Comparison of ENCODE assay signal across 24 cellular contexts in the genomic region with DNA sequence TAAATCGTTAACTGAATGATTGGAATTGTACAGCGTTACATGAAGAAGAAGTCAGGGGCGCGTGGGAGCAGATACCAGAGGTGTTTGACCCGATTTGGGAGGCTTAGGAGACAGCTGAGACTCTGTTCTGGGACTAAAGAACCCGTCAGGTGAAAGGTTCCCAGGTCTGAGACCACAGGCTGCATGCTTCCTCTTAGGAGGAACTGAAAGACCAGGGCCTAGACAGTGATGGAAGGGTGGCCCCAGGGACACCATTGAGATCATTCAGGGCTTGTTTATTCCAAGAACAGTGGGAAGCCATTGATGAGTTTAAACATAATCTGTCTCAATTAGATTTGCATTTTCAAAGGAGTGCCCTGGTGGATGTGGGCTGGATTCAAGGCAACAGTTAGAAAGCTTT. TPM values are rescaled to one million over a fixed set of nuclear protein-coding genes. Genes with fewer than 3 reads are reported as not detected.
DNase-seq lines count a peak whose midpoint lies in the region; FAIRE-seq and TF ChIP-seq lines count a peak whose summit lies in the region.
"Had no signal": no experiment of that assay in that cellular context is flagged by ENCODE, and none has a peak within 500 bp of the region (broad histone marks: within the 10 kb centered on the region; RNA-seq: fewer than 3 reads in every experiment).

No MANE protein-coding gene starts in this region.

- no peaks in the 10 kb centered on the region for H3K9me3 ChIP-seq in endodermal cell (ENCODE audit: control insufficient read depth, low read length)
- H3K9me3 ChIP-seq: A549, Caco-2, SK-N-SH had no signal

- in situ Hi-C loops in GM13976 (cut with MboI; ENCODE audit: low sequenced_read_pairs, unreplicated experiment), result no loop called here

- H3K9ac ChIP-seq in endodermal cell (ENCODE audit: extremely low read depth, low read length, poor library complexity, severe bottlenecking), result no peak overlapping the region
- H3K9ac ChIP-seq: SK-N-SH had no signal

- POLR2A ChIA-PET in GM10248 (lab: Yijun Ruan, JAX), result no interaction called here

- H3K27me3 Mint-ChIP-seq in endodermal cell (ENCODE audit: insufficient read depth) (peaks cover 11% of the 10 kb centered on the region), osteocyte (ENCODE audit: unreplicated experiment) (peaks cover 60% of the 10 kb centered on the region)

- no peaks in the 10 kb centered on the region for H3K36me3 ChIP-seq in endodermal cell (ENCODE audit: control insufficient read depth, insufficient read depth, low read length)

- H3K27me3 ChIP-seq in endodermal cell (ENCODE audit: control insufficient read depth, insufficient read depth, low read length, poor library complexity, severe bottlenecking), result no peaks in the 10 kb centered on the region

- DNase-seq in GM13976 (ENCODE audit: low spot score), result peak; percentile 38
- peak; percentile 16 for DNase-seq in NCI-H146 treated with DMSO at 0.1 percent for 48 hours (lab: John Stamatoyannopoulos, UW; ENCODE audit: unreplicated experiment)
- peak; percentile 59 for DNase-seq in endodermal cell
- peak; percentile 25 for DNase-seq in osteocyte (ENCODE audit: extremely low spot score, unreplicated experiment)
- no peak for DNase-seq in GM10248 (ENCODE audit: extremely low spot score)
- DNase-seq in coronary artery (ENCODE audit: low spot score), result no peak
- DNase-seq in GM19239 (ENCODE audit: insufficient read length, low spot score), result no peak
- DNase-seq: Caco-2; CD4-positive, alpha-beta T cell; DMS153; KG1; NCI-H1417 treated with DMSO at 0.1 percent for 48 hours; NCI-H2029; NCI-H2171; NCI-H446; NK-92 treated with Interleukin-12 subunit alpha and Interleukin-12 subunit beta, amount 100 ng/mL, for 24 hours; SHP77; SK-N-SH; T-cell had no signal

- H3K4me1 ChIP-seq in endodermal cell (ENCODE audit: control insufficient read depth, insufficient read depth, low read length), result no peaks in the 10 kb centered on the region
- H3K4me1 ChIP-seq: A549, Caco-2 had no signal

- 76 to 80% methylated on average over 6 of the region's 6 CpGs for whole genome bisulfite sequencing in endodermal cell (ENCODE audit: insufficient coverage in 1 of 2, insufficient read length in 1 of 2), 2 experiments

- H3K4me3 ChIP-seq in endodermal cell (ENCODE audit: low read length), result no peak overlapping the region
- no peak overlapping the region for H3K4me3 ChIP-seq in coronary artery
- H3K4me3 ChIP-seq: A549 had no signal

- H3K27ac ChIP-seq in endodermal cell (ENCODE audit: low read depth, low read length), result no peak overlapping the region
- H3K27ac ChIP-seq in coronary artery, result no peak overlapping the region
- H3K27ac ChIP-seq: A549 had no signal

- no peaks in the 10 kb centered on the region for H3K36me3 Mint-ChIP-seq in endodermal cell (ENCODE audit: low read depth)
- H3K36me3 Mint-ChIP-seq in osteocyte (ENCODE audit: unreplicated experiment), result no peaks in the 10 kb centered on the region
- H3K36me3 Mint-ChIP-seq: T-cell had no signal

- CTCF ChIA-PET in GM10248 (lab: Yijun Ruan, JAX), result interaction anchor here (1.1 kb wide), 1 partner anchor 98 kb away, joined by 3 read pairs; no protein-coding TSS in a partner anchor

- TF ChIP-seq CTCF in GM13976 (IDR thresholded peaks at IDR 0.05; ENCODE audit: borderline replicate concordance, control extremely low read depth, extremely low read depth, insufficient read depth, missing control alignments) (no peak), endodermal cell (conservative IDR thresholded peaks at IDR 0.05) (no peak), osteocyte (IDR thresholded peaks at IDR 0.05) (no peak), GM10248 (IDR thresholded peaks at IDR 0.05; ENCODE audit: control extremely low read depth, extremely low read depth, low read depth, missing control alignments) (no peak), coronary artery (IDR thresholded peaks at IDR 0.05) (no peak)

- H3K27ac Mint-ChIP-seq in endodermal cell (no peak overlapping the region), osteocyte (ENCODE audit: unreplicated experiment) (no peak overlapping the region)
- H3K27ac Mint-ChIP-seq: CD4-positive, alpha-beta T cell; T-cell had no signal

- no peak for FAIRE-seq in GM19239 (lab: Jason Lieb, UNC)
- FAIRE-seq: A549, RCC 7860 had no signal

- H3K4me3 Mint-ChIP-seq in endodermal cell (no peak overlapping the region), osteocyte (ENCODE audit: unreplicated experiment) (no peak overlapping the region)
- H3K4me3 Mint-ChIP-seq: CD4-positive, alpha-beta T cell; T-cell had no signal

- H3K9me3 Mint-ChIP-seq in endodermal cell (peaks cover 2% of the 10 kb centered on the region), osteocyte (ENCODE audit: unreplicated experiment) (no peaks in the 10 kb centered on the region)
- H3K9me3 Mint-ChIP-seq: CD4-positive, alpha-beta T cell; T-cell had no signal

- H3K4me1 Mint-ChIP-seq in endodermal cell (no peaks in the 10 kb centered on the region), osteocyte (ENCODE audit: unreplicated experiment) (no peaks in the 10 kb centered on the region)
- H3K4me1 Mint-ChIP-seq: T-cell had no signal

RNA-seq across cellular contexts. Expression of a gene that starts 0.9 kb away (rescaled TPM):
- not detected for total RNA-seq in endodermal cell
- polyA plus RNA-seq in endodermal cell (2013, experiment 1 of 2), result not detected
- not detected for polyA plus RNA-seq in endodermal cell (2013, experiment 2 of 2)
- total RNA-seq in osteocyte, result not detected in 2 replicates
- total RNA-seq: Caco-2; CD4-positive, alpha-beta T cell; H4; OCI-LY7; T-cell had no signal

RNA-seq across cellular contexts. Expression of a gene that starts 21.9 kb away (rescaled TPM):
- total RNA-seq in endodermal cell, result not detected
- polyA plus RNA-seq in endodermal cell (2013, experiment 1 of 2), result not detected
- not detected for polyA plus RNA-seq in endodermal cell (2013, experiment 2 of 2)
- not detected in 2 replicates for total RNA-seq in osteocyte
- total RNA-seq: Caco-2; CD4-positive, alpha-beta T cell; H4; OCI-LY7; T-cell had no signal
- polyA plus RNA-seq: A549, BJ, SK-N-SH had no signal

Comparison
In these comparisons a context has a peak if more than half of its experiments do, and no peak if none do; other contexts are left out.
1. DNase-seq: peak in GM13976 (single experiment), NCI-H146 treated with DMSO at 0.1 percent for 48 hours (single experiment), endodermal cell (single experiment) and osteocyte (single experiment); none in GM10248 (single experiment), coronary artery (single experiment) and GM19239 (single experiment).